14 cellular contexts compared by ENCODE assay signal in the genomic region with DNA sequence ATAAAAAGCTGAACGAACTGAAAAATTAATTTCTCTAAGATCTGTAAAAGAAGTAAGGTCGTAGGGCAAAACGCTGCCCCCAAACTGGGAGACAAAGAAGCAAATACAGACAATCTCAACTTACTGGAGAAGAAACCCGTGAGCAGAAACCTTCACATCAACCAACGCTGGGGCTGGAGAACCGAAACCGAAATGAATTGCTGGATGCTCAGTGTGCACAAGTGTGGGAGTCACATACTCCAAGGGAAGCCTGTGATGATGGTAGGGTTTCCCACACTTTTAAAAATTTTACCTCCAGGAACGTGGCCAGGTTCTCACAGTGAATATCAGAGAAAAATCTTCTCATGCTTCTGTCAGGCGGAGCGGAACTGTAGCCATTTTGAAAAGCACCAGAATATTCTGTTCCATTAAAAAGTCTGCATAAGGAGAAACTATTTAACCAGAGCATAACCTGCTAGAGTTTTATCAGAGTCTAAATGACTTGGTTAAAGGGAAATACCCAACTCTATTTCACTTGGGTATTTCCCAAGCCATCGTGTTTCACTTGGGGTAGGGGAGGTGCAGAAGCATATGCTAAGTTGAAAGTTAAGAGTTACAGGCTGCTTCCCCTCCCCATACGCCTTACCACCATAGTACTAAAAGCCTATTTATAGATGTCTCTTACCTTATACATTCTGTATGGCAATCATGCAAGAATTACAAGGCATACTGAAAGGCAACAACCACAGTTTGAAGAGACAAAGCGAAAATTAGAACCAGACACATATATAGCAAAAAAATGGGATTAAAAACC.
A peak's percentile ranks its signal among the peaks of the same experiment; 100 is the strongest.
DNase-seq lines count a peak whose midpoint lies in the region; ATAC-seq, FAIRE-seq and TF ChIP-seq lines count a peak whose summit lies in the region.
"Had no signal": no experiment of that assay in that cellular context is flagged by ENCODE, and none has a peak within 500 bp of the region (broad histone marks: within the 10 kb centered on the region; RNA-seq: fewer than 3 reads in every experiment).

No MANE protein-coding gene starts in this region.

- peak; percentile 13 for DNase-seq in A172 (ENCODE audit: low spot score)
- no peak for DNase-seq in GM12891 (ENCODE audit: insufficient read length, low spot score)
- DNase-seq in RPMI7951 (ENCODE audit: low read depth) = peak; percentile 42
- no peak for DNase-seq in NCI-H748 treated with DMSO at 0.1 percent for 48 hours (lab: John Stamatoyannopoulos, UW)
- no peak for DNase-seq in activated CD4-positive, alpha-beta T cell treated with anti-CD3 and anti-CD28 coated beads, Interleukin-2, amount 50 U/mL, for 1 hour
- DNase-seq in NCI-H146 (lab: John Stamatoyannopoulos, UW) = no peak
- DNase-seq: COR-L47, DMS 273 treated with DMSO at 0.1 percent for 48 hours, H7, NCI-H1092 treated with DMSO at 0.1 percent for 48 hours, NCI-H2081 had no signal

- TF ChIP-seq POLR2A in GM12891 (IDR thresholded peaks at IDR 0.05; ENCODE audit: low read depth, low read length) = no peak

- peak; percentile 64 for ATAC-seq in HG02610 (IDR thresholded peaks at IDR 0.05; ENCODE audit: unreplicated experiment)
- ATAC-seq in GM21619 (IDR thresholded peaks at IDR 0.05; ENCODE audit: unreplicated experiment) = no peak

- FAIRE-seq in GM12891 (lab: Jason Lieb, UNC) = peak; percentile 51
- FAIRE-seq: GM19239 had no signal

TF ChIP-seq in GM12891, 5 proteins besides CTCF, POLR2A, EP300 and RAD21:
- TF ChIP-seq POLR2AphosphoS5 (IDR thresholded peaks at IDR 0.05; ENCODE audit: low read depth, low read length) (no peak), SPI1 (IDR thresholded peaks at IDR 0.05; ENCODE audit: low read depth, low read length) (no peak), PAX5 (IDR thresholded peaks at IDR 0.05; ENCODE audit: insufficient read depth, low read length, severe bottlenecking) (no peak), POU2F2 (IDR thresholded peaks at IDR 0.05; ENCODE audit: low read depth, low read length) (no peak; the same call in 1 of the 2 replicates), TAF1 (IDR thresholded peaks at IDR 0.05; ENCODE audit: low read depth, low read length) (no peak)

Comparison
In these comparisons a context has a peak if more than half of its experiments do, and no peak if none do; other contexts are left out.
1. DNase-seq: peak in A172 (single experiment) and RPMI7951 (single experiment); none in GM12891 (single experiment), NCI-H748 treated with DMSO at 0.1 percent for 48 hours (single experiment), activated CD4-positive, alpha-beta T cell treated with anti-CD3 and anti-CD28 coated beads, Interleukin-2, amount 50 U/mL, for 1 hour (single experiment) and NCI-H146 (single experiment).